In genomic region chr11:64278576-64279190, GRCh38 we compare ENCODE assay signal across 17 cellular contexts. TPM values are rescaled to one million over a fixed set of nuclear protein-coding genes. Genes with fewer than 3 reads are reported as not detected.
DNase-seq lines count a peak whose midpoint lies in the region; ATAC-seq and TF ChIP-seq lines count a peak whose summit lies in the region.
"Had no signal": no experiment of that assay in that cellular context is flagged by ENCODE, and none has a peak within 500 bp of the region (broad histone marks: within the 10 kb centered on the region; RNA-seq: fewer than 3 reads in every experiment).

No MANE protein-coding gene starts in this region.

- H3K27ac Mint-ChIP-seq in T-helper 17 cell, result peak overlapping the region; percentile 86
- H3K27ac Mint-ChIP-seq in chondrocyte (ENCODE audit: unreplicated experiment), result no peak overlapping the region
- H3K27ac Mint-ChIP-seq in nephron progenitor cell, result peak overlapping the region; percentile 19
- no peak overlapping the region for H3K27ac Mint-ChIP-seq in activated CD4-positive, alpha-beta T cell treated with anti-CD3 and anti-CD28 coated beads, Interleukin-2, amount 10 ng/mL, durations not matched to agents 24 days and 14 days
- H3K27ac Mint-ChIP-seq: B cell had no signal

- H3K4me3 ChIP-seq in NT2/D1 (ENCODE audit: insufficient read length, low read depth), result no peak overlapping the region
- H3K4me3 ChIP-seq: PC-9, SJCRH30 had no signal

- H3K36me3 ChIP-seq in NT2/D1 (ENCODE audit: insufficient read depth, insufficient read length, low read length), result peaks cover 42% of the 10 kb centered on the region

- H3K27me3 ChIP-seq in NT2/D1 (ENCODE audit: insufficient read depth, insufficient read length), result no peaks in the 10 kb centered on the region
- H3K27me3 ChIP-seq: SJCRH30 had no signal

- H3K4me1 Mint-ChIP-seq in T-helper 17 cell, result peaks cover 7% of the 10 kb centered on the region
- peaks cover 18% of the 10 kb centered on the region for H3K4me1 Mint-ChIP-seq in chondrocyte (ENCODE audit: low read depth)
- peaks cover 8% of the 10 kb centered on the region for H3K4me1 Mint-ChIP-seq in nephron progenitor cell
- H3K4me1 Mint-ChIP-seq in activated CD4-positive, alpha-beta T cell treated with anti-CD3 and anti-CD28 coated beads, Interleukin-2, amount 10 ng/mL, durations not matched to agents 24 days and 14 days, result peaks cover 12% of the 10 kb centered on the region

- no peaks in the 10 kb centered on the region for H3K9me3 ChIP-seq in NT2/D1 (ENCODE audit: insufficient read depth, low read length)
- no peaks in the 10 kb centered on the region for H3K9me3 ChIP-seq in T-helper 17 cell (ENCODE audit: control insufficient read depth, low read length, poor library complexity, severe bottlenecking)
- H3K9me3 ChIP-seq: SJCRH30 had no signal

- no peaks in the 10 kb centered on the region for H3K27me3 Mint-ChIP-seq in T-helper 17 cell
- no peaks in the 10 kb centered on the region for H3K27me3 Mint-ChIP-seq in chondrocyte (ENCODE audit: low read depth)
- H3K27me3 Mint-ChIP-seq in nephron progenitor cell (ENCODE audit: low read depth, poor library complexity), result no peaks in the 10 kb centered on the region
- H3K27me3 Mint-ChIP-seq in activated CD4-positive, alpha-beta T cell treated with anti-CD3 and anti-CD28 coated beads, Interleukin-2, amount 10 ng/mL, durations not matched to agents 24 days and 14 days, result no peaks in the 10 kb centered on the region
- H3K27me3 Mint-ChIP-seq: B cell had no signal

- H3K9me3 Mint-ChIP-seq in chondrocyte (ENCODE audit: low read depth), result no peaks in the 10 kb centered on the region
- no peaks in the 10 kb centered on the region for H3K9me3 Mint-ChIP-seq in nephron progenitor cell
- H3K9me3 Mint-ChIP-seq in activated CD4-positive, alpha-beta T cell treated with anti-CD3 and anti-CD28 coated beads, Interleukin-2, amount 10 ng/mL, durations not matched to agents 24 days and 14 days, result no peaks in the 10 kb centered on the region

- peaks cover 4% of the 10 kb centered on the region for H3K36me3 Mint-ChIP-seq in T-helper 17 cell (ENCODE audit: low read depth)
- peaks cover 12% of the 10 kb centered on the region for H3K36me3 Mint-ChIP-seq in chondrocyte (ENCODE audit: low read depth)
- H3K36me3 Mint-ChIP-seq in nephron progenitor cell (ENCODE audit: low read depth), result peaks cover 14% of the 10 kb centered on the region
- H3K36me3 Mint-ChIP-seq in activated CD4-positive, alpha-beta T cell treated with anti-CD3 and anti-CD28 coated beads, Interleukin-2, amount 10 ng/mL, durations not matched to agents 24 days and 14 days (ENCODE audit: low read depth), result peaks cover 22% of the 10 kb centered on the region

- ATAC-seq in T-helper 17 cell (no peak), HG02973 (IDR thresholded peaks at IDR 0.05; ENCODE audit: unreplicated experiment) (no peak)

- TF ChIP-seq CTCF in chondrocyte (IDR thresholded peaks at IDR 0.05) (no peak), nephron progenitor cell (IDR thresholded peaks at IDR 0.05) (no peak), GM20000 (IDR thresholded peaks at IDR 0.05; ENCODE audit: extremely low read depth, missing control alignments) (no peak)

- DNase-seq in NT2/D1 (ENCODE audit: low read depth, low spot score) (no peak), T-helper 17 cell (no peak), chondrocyte (ENCODE audit: low spot score) (peak; percentile 79), nephron progenitor cell (no peak), GM20000 (ENCODE audit: low spot score) (no peak)
- DNase-seq in activated CD4-positive, alpha-beta T cell treated with anti-CD3 and anti-CD28 coated beads, Interleukin-2, amount 10 ng/mL, durations not matched to agents 24 days and 14 days, result no peak
- DNase-seq: DMS79 treated with DMSO at 0.1 percent for 48 hours, NCI-H1417 treated with DMSO at 0.1 percent for 48 hours, NCI-H1930, NCI-H226, NCI-H524 treated with DMSO at 0.1 percent for 48 hours, SJCRH30 had no signal

- H3K9ac ChIP-seq in NT2/D1 (ENCODE audit: insufficient read length, low read depth), result peak overlapping the region; percentile 36

- H3K4me1 ChIP-seq in NT2/D1 (ENCODE audit: insufficient read depth, insufficient read length), result peaks cover 22% of the 10 kb centered on the region
- H3K4me1 ChIP-seq: SJCRH30 had no signal

- intact Hi-C loops in activated CD4-positive, alpha-beta T cell treated with anti-CD3 and anti-CD28 coated beads, Interleukin-2, amount 10 ng/mL, durations not matched to agents 24 days and 14 days (cut with micrococcal nuclease), result no loop called here

- peak overlapping the region; percentile 28 for H3K4me3 Mint-ChIP-seq in T-helper 17 cell
- no peak overlapping the region for H3K4me3 Mint-ChIP-seq in chondrocyte (ENCODE audit: unreplicated experiment)
- no peak overlapping the region for H3K4me3 Mint-ChIP-seq in nephron progenitor cell
- no peak overlapping the region for H3K4me3 Mint-ChIP-seq in activated CD4-positive, alpha-beta T cell treated with anti-CD3 and anti-CD28 coated beads, Interleukin-2, amount 10 ng/mL, durations not matched to agents 24 days and 14 days
- H3K4me3 Mint-ChIP-seq: B cell had no signal

RNA-seq across cellular contexts. Expression of gene BAD, which starts 5.8 kb away (rescaled TPM):
- 10 to 100 TPM; 46.3 to 47.0 TPM for total RNA-seq in T-helper 17 cell
- total RNA-seq in chondrocyte, result 55.5 to 58.8 TPM (median 56.8 TPM) in 3 replicates
- total RNA-seq in activated CD4-positive, alpha-beta T cell treated with anti-CD3 and anti-CD28 coated beads, Interleukin-2, amount 10 ng/mL, durations not matched to agents 24 days and 14 days, result 34.0 and 35.5 TPM in 2 replicates

RNA-seq across cellular contexts. Expression of gene GPR137, which starts 7.0 kb away (rescaled TPM):
- total RNA-seq in T-helper 17 cell (10 to 100 TPM; 46.5 to 57.9 TPM), chondrocyte (57.8 to 64.8 TPM (median 59.2 TPM) in 3 replicates)
- 45.6 and 47.6 TPM in 2 replicates for total RNA-seq in activated CD4-positive, alpha-beta T cell treated with anti-CD3 and anti-CD28 coated beads, Interleukin-2, amount 10 ng/mL, durations not matched to agents 24 days and 14 days

RNA-seq across cellular contexts. Expression of gene KCNK4, which starts 12.4 kb away (rescaled TPM):
- total RNA-seq in T-helper 17 cell (under 1 TPM in 1 of 2 donors, not detected in 1; 0.50 TPM), chondrocyte (0.22 to 0.39 TPM in 2 of 3 replicates, not detected in the other)
- total RNA-seq in activated CD4-positive, alpha-beta T cell treated with anti-CD3 and anti-CD28 coated beads, Interleukin-2, amount 10 ng/mL, durations not matched to agents 24 days and 14 days, result 0.23 and 0.24 TPM in 2 replicates
- total RNA-seq: H4, MCF 10A, SJCRH30 had no signal

RNA-seq across cellular contexts. Expression of gene CATSPERZ, which starts 21.5 kb away (rescaled TPM):
- total RNA-seq in T-helper 17 cell (not detected), chondrocyte (0.92 to 1.0 TPM in 2 of 3 replicates, not detected in the other)
- total RNA-seq in activated CD4-positive, alpha-beta T cell treated with anti-CD3 and anti-CD28 coated beads, Interleukin-2, amount 10 ng/mL, durations not matched to agents 24 days and 14 days, result not detected in 2 replicates
- total RNA-seq: B cell, H4, PC-9, SJCRH30 had no signal

RNA-seq across cellular contexts. Expression of gene ESRRA, which starts 26.6 kb away (rescaled TPM):
- 10 to 100 TPM; 25.7 to 26.6 TPM for total RNA-seq in T-helper 17 cell
- total RNA-seq in chondrocyte, result 25.6 to 30.7 TPM (median 29.6 TPM) in 3 replicates
- 59.6 and 60.6 TPM in 2 replicates for total RNA-seq in activated CD4-positive, alpha-beta T cell treated with anti-CD3 and anti-CD28 coated beads, Interleukin-2, amount 10 ng/mL, durations not matched to agents 24 days and 14 days

Comparison
In these comparisons a context has a peak if more than half of its experiments do, and no peak if none do; other contexts are left out.
1. H3K27ac Mint-ChIP-seq: peak in T-helper 17 cell (single experiment) and nephron progenitor cell (single experiment); none in chondrocyte (single experiment) and activated CD4-positive, alpha-beta T cell treated with anti-CD3 and anti-CD28 coated beads, Interleukin-2, amount 10 ng/mL, durations not matched to agents 24 days and 14 days (single experiment).